Comparison of ENCODE assay signal across 8 cellular contexts in genomic region chr7:152435384-152436278, GRCh38. TPM values are rescaled to one million over a fixed set of nuclear protein-coding genes. Genes with fewer than 3 reads are reported as not detected.
DNase-seq lines count a peak whose midpoint lies in the region; ATAC-seq and TF ChIP-seq lines count a peak whose summit lies in the region.

KMT2C (minus strand) TSS chr7:152436003; CDS start chr7:152435786, 217 bp downstream.

- no peak for TF ChIP-seq CTCF in epithelial cell of esophagus (IDR thresholded peaks at IDR 0.05; ENCODE audit: insufficient read depth, low read depth, low read length, missing control alignments)

- H3K4me3 ChIP-seq in epithelial cell of esophagus (ENCODE audit: low read length): peak within 1 kb of the TSS; percentile 70

- DNase-seq in EL (peak; percentile 44), HCEC 1CT (peak; percentile 32), NCI-H2196 treated with DMSO at 0.1 percent for 48 hours (lab: John Stamatoyannopoulos, UW; ENCODE audit: unreplicated experiment) (peak; percentile 9), activated T-cell treated with anti-CD3 and anti-CD28 coated beads for 1 hour (ENCODE audit: low read depth) (peak; percentile 38), epithelial cell of esophagus (ENCODE audit: low read depth) (peak; percentile 67), mucosa of gallbladder (ENCODE audit: low spot score) (peak; percentile 45)
- peak; percentile 57 for DNase-seq in stimulated activated CD8-positive, alpha-beta memory T cell treated with anti-CD3 and anti-CD28 coated beads, Interleukin-4, amount 100 ng/mL, for 48 hours

- ATAC-seq in GM18858 (IDR thresholded peaks at IDR 0.05; ENCODE audit: unreplicated experiment): no peak

RNA-seq across cellular contexts. Expression of gene KMT2C, which starts in this region (rescaled TPM):
- total RNA-seq in mucosa of gallbladder: 85.0 TPM

Comparison
In these comparisons a context has a peak if more than half of its experiments do, and no peak if none do; other contexts are left out.
1. DNase-seq: peak in every context shown above with its lines; median percentile 67 in epithelial cell of esophagus; 57 in stimulated activated CD8-positive, alpha-beta memory T cell treated with anti-CD3 and anti-CD28 coated beads, Interleukin-4, amount 100 ng/mL, for 48 hours; 45 in mucosa of gallbladder; 44 in EL; 38 in activated T-cell treated with anti-CD3 and anti-CD28 coated beads for 1 hour; 32 in HCEC 1CT; 9 in NCI-H2196 treated with DMSO at 0.1 percent for 48 hours.